20 cellular contexts compared by ENCODE assay signal in genomic region chr11:134521452-134522289, GRCh38.
"Had no signal": no experiment of that assay in that cellular context is flagged by ENCODE, and none has a peak within 500 bp of the region (broad histone marks: within the 10 kb centered on the region; RNA-seq: fewer than 3 reads in every experiment).

No MANE protein-coding gene starts in this region.

- H3K9me3 ChIP-seq: heart left ventricle, upper lobe of left lung had no signal

- H3K27me3 ChIP-seq: foreskin keratinocyte, upper lobe of left lung had no signal

- H3K27ac ChIP-seq: foreskin keratinocyte, heart left ventricle, skin epidermis, upper lobe of left lung had no signal

- DNase-seq: activated B cell treated with CpG ODN at 0.5 μM for 24 hours; activated CD4-positive, alpha-beta T cell treated with anti-CD3 and anti-CD28 coated beads, Interleukin-2, amount 10 ng/mL, durations not matched to agents 7 days and 5 days; activated CD8-positive, alpha-beta memory T cell treated with anti-CD3 and anti-CD28 coated beads for 24 hours; activated gamma-delta T cell treated with Interleukin-2 at 50 U/mL for 16 hours; activated naive CD8-positive, alpha-beta T cell treated with anti-CD3 and anti-CD28 coated beads for 36 hours; amygdala; cerebellar nuclear complex; dermis blood vessel endothelial cell; effector memory CD8-positive, alpha-beta T cell; foreskin keratinocyte; heart left ventricle; left colon; midbrain; right cardiac atrium; stimulated activated CD4-positive, alpha-beta T cell treated with anti-CD3 and anti-CD28 coated beads, Interleukin-4, amount 100 ng/mL, for 4 hours; stimulated activated CD8-positive, alpha-beta memory T cell treated with anti-CD3 and anti-CD28 coated beads, Interleukin-4, amount 100 ng/mL, for 48 hours; upper lobe of left lung had no signal

- H3K36me3 ChIP-seq: heart left ventricle, upper lobe of left lung had no signal

- ATAC-seq: effector memory CD8-positive, alpha-beta T cell; foreskin keratinocyte; left colon had no signal

- FAIRE-seq: TTC549 had no signal

- H3K4me3 ChIP-seq: heart left ventricle, lung, skin epidermis, upper lobe of left lung had no signal

- H3K4me1 ChIP-seq: foreskin keratinocyte, heart left ventricle, upper lobe of left lung had no signal
